ENCODE assay signal across 15 cellular contexts in the genomic region with DNA sequence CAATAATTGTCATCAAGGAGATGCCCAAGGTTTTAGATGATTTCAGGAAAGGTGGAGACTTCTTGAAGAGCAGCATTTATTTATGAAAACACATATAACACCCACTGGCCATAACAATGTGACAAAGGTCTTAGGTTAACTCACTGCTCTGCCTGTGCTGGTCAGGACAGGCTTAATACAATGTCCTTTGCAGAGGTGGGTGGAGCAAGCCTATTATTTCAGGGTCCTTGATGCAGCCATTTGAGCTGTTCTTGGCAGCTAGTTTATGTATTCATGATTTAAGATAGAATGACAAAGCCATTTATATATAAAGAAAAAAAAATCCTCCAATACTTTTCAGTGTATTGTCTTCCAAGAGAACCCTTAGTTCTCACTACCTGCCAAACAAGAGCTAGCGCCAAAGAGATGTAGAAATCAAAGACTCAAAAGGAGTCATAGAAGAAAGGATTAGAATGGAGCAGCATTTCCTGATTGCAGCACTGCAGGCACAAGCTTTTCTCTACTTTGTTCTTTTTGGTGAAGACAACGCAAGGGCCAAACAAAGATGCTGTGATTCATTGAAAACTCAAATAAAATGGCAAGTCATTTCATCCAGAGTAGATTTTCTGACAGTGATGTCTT.
"Had no signal": no experiment of that assay in that cellular context is flagged by ENCODE, and none has a peak within 500 bp of the region (broad histone marks: within the 10 kb centered on the region; RNA-seq: fewer than 3 reads in every experiment).

No MANE protein-coding gene starts in this region.

- H3K4me3 ChIP-seq: left lung, transverse colon had no signal

- ATAC-seq: activated CD4-positive, CD25-positive, alpha-beta regulatory T cell treated with anti-CD3 and anti-CD28 coated beads, Interleukin-2, amount 50 U/mL, for 24 hours; left lung; stimulated activated naive B cell treated with anti-CD40 and anti-IgM and Interleukin-4, amounts not matched to agents 10 μg/mL and 1 μg/mL and 100 μg/mL, for 72 hours; T-cell had no signal

- DNase-seq: activated CD4-positive, alpha-beta T cell treated with anti-CD3 and anti-CD28 coated beads, Interleukin-2, amount 50 U/mL, for 1 hour; activated CD8-positive, alpha-beta memory T cell treated with anti-CD3 and anti-CD28 coated beads for 24 hours; activated naive CD4-positive, alpha-beta T cell; activated naive CD8-positive, alpha-beta T cell treated with anti-CD3 and anti-CD28 coated beads, Interleukin-2, amount 10 ng/mL, durations not matched to agents 7 days and 5 days; erythroblast; hippocampal formation; left lung; naive B cell; stimulated activated CD4-positive, alpha-beta T cell treated with anti-CD3 and anti-CD28 coated beads, Interleukin-2, amount 100 ng/mL, for 48 hours; stimulated activated naive B cell treated with anti-CD40 and anti-IgM and Interleukin-4, amounts not matched to agents 10 μg/mL and 1 μg/mL and 100 μg/mL, for 72 hours; substantia nigra; T-cell; T-helper 9 cell; transverse colon had no signal

- H3K36me3 ChIP-seq: left lung, transverse colon had no signal

- H3K27ac Mint-ChIP-seq: activated naive CD8-positive, alpha-beta T cell treated with anti-CD3 and anti-CD28 coated beads, Interleukin-2, amount 10 ng/mL, durations not matched to agents 7 days and 5 days; naive B cell; stimulated activated naive B cell treated with anti-CD40 and anti-IgM and Interleukin-4, amounts not matched to agents 10 μg/mL and 1 μg/mL and 100 μg/mL, for 72 hours; T-cell had no signal

- H3K4me1 Mint-ChIP-seq: activated naive CD8-positive, alpha-beta T cell treated with anti-CD3 and anti-CD28 coated beads, Interleukin-2, amount 10 ng/mL, durations not matched to agents 7 days and 5 days; naive B cell; stimulated activated naive B cell treated with anti-CD40 and anti-IgM and Interleukin-4, amounts not matched to agents 10 μg/mL and 1 μg/mL and 100 μg/mL, for 72 hours had no signal

- H3K4me3 Mint-ChIP-seq: activated naive CD8-positive, alpha-beta T cell treated with anti-CD3 and anti-CD28 coated beads, Interleukin-2, amount 10 ng/mL, durations not matched to agents 7 days and 5 days; naive B cell; stimulated activated naive B cell treated with anti-CD40 and anti-IgM and Interleukin-4, amounts not matched to agents 10 μg/mL and 1 μg/mL and 100 μg/mL, for 72 hours; T-cell had no signal

- H3K36me3 Mint-ChIP-seq: activated naive CD8-positive, alpha-beta T cell treated with anti-CD3 and anti-CD28 coated beads, Interleukin-2, amount 10 ng/mL, durations not matched to agents 7 days and 5 days; naive B cell; stimulated activated naive B cell treated with anti-CD40 and anti-IgM and Interleukin-4, amounts not matched to agents 10 μg/mL and 1 μg/mL and 100 μg/mL, for 72 hours; T-cell had no signal

- H3K27ac ChIP-seq: left lung, transverse colon had no signal

- H3K9me3 ChIP-seq: left lung, transverse colon had no signal

- H3K4me1 ChIP-seq: left lung, transverse colon had no signal

- H3K9me3 Mint-ChIP-seq: activated naive CD8-positive, alpha-beta T cell treated with anti-CD3 and anti-CD28 coated beads, Interleukin-2, amount 10 ng/mL, durations not matched to agents 7 days and 5 days; stimulated activated naive B cell treated with anti-CD40 and anti-IgM and Interleukin-4, amounts not matched to agents 10 μg/mL and 1 μg/mL and 100 μg/mL, for 72 hours; T-cell had no signal

- H3K27me3 ChIP-seq: left lung, transverse colon had no signal
